In genomic region chr2:25324905-25325592, GRCh38 we compare ENCODE assay signal across 8 cellular contexts. TPM values are rescaled to one million over a fixed set of nuclear protein-coding genes. Genes with fewer than 3 reads are reported as not detected.
DNase-seq lines count a peak whose midpoint lies in the region; ATAC-seq and TF ChIP-seq lines count a peak whose summit lies in the region.

No MANE protein-coding gene starts in this region.

- TF ChIP-seq CTCF in gastroesophageal sphincter (IDR thresholded peaks at IDR 0.05), result peak in 1 of 4 experiments; percentile 12
- TF ChIP-seq CTCF in Peyer's patch (IDR thresholded peaks at IDR 0.05), result no peak

- peaks cover 61% of the 10 kb centered on the region for H3K36me3 Mint-ChIP-seq in activated CD4-positive, alpha-beta T cell treated with anti-CD3 and anti-CD28 coated beads, Interleukin-2, amount 10 ng/mL, durations not matched to agents 24 days and 14 days (ENCODE audit: low read depth)

- DNase-seq in Daoy (ENCODE audit: low read depth), result peak; percentile 50
- no peak for DNase-seq in activated CD4-positive, alpha-beta T cell treated with anti-CD3 and anti-CD28 coated beads, Interleukin-2, amount 10 ng/mL, durations not matched to agents 24 days and 14 days
- no peak for DNase-seq in NCI-H2081 (lab: John Stamatoyannopoulos, UW)
- DNase-seq in NCI-H1436 treated with DMSO at 0.1 percent for 48 hours (lab: John Stamatoyannopoulos, UW), result no peak
- no peak for DNase-seq in Peyer's patch

- H3K27ac ChIP-seq in gastroesophageal sphincter, result peak overlapping the region in 3 of 4 donors; percentile 67 to 78 (median 70)
- peak overlapping the region; percentile 3 for H3K27ac ChIP-seq in skeletal muscle tissue (ENCODE audit: low read depth, low read length)
- H3K27ac ChIP-seq in Peyer's patch, result peak overlapping the region in 1 of 4 donors; percentile 24

- no peaks in the 10 kb centered on the region for H3K27me3 Mint-ChIP-seq in activated CD4-positive, alpha-beta T cell treated with anti-CD3 and anti-CD28 coated beads, Interleukin-2, amount 10 ng/mL, durations not matched to agents 24 days and 14 days

- H3K9ac ChIP-seq in skeletal muscle tissue (ENCODE audit: low read depth in 1 of 3, low read length in 3 of 3), result peak overlapping the region in 2 of 3 donors; percentile 10 to 48

- peaks cover 0 to 12% of the 10 kb centered on the region in 2 donors for H3K36me3 ChIP-seq in gastroesophageal sphincter
- H3K36me3 ChIP-seq in skeletal muscle tissue (ENCODE audit: control insufficient read depth in 3 of 3, insufficient read depth in 3 of 3, low read length in 3 of 3), result peaks cover 0 to 6% (median 5%) of the 10 kb centered on the region in 3 donors
- no peaks in the 10 kb centered on the region for H3K36me3 ChIP-seq in Peyer's patch

- H3K4me1 ChIP-seq in gastroesophageal sphincter (peaks cover 0 to 76% (median 33%) of the 10 kb centered on the region in 3 donors), skeletal muscle tissue (ENCODE audit: control insufficient read depth in 3 of 3, insufficient read depth in 3 of 3, low read length in 3 of 3) (peaks cover 45 to 58% (median 58%) of the 10 kb centered on the region in 3 donors), Peyer's patch (peaks cover 0 to 13% (median 0%) of the 10 kb centered on the region in 4 donors)

- no peak for TF ChIP-seq POLR2A in gastroesophageal sphincter (IDR thresholded peaks at IDR 0.05)
- TF ChIP-seq POLR2A in Peyer's patch (IDR thresholded peaks at IDR 0.05), result no peak

- no peak for TF ChIP-seq EP300 in gastroesophageal sphincter (IDR thresholded peaks at IDR 0.05)

- peaks cover 51% of the 10 kb centered on the region for H3K4me1 Mint-ChIP-seq in activated CD4-positive, alpha-beta T cell treated with anti-CD3 and anti-CD28 coated beads, Interleukin-2, amount 10 ng/mL, durations not matched to agents 24 days and 14 days

- H3K9me3 ChIP-seq in gastroesophageal sphincter (peaks cover 0 to 12% (median 0%) of the 10 kb centered on the region in 3 donors), skeletal muscle tissue (ENCODE audit: control insufficient read depth in 3 of 3, low read length in 3 of 3) (peaks cover 0 to 5% (median 0%) of the 10 kb centered on the region in 3 donors), Peyer's patch (peaks cover 0 to 8% (median 2%) of the 10 kb centered on the region in 4 donors)

- H3K4me3 ChIP-seq in gastroesophageal sphincter (no peak overlapping the region), skeletal muscle tissue (ENCODE audit: low read length in 3 of 3) (no peak overlapping the region), Peyer's patch (no peak overlapping the region)

- peak overlapping the region; percentile 30 for H3K27ac Mint-ChIP-seq in activated CD4-positive, alpha-beta T cell treated with anti-CD3 and anti-CD28 coated beads, Interleukin-2, amount 10 ng/mL, durations not matched to agents 24 days and 14 days

- H3K27me3 ChIP-seq in gastroesophageal sphincter (no peaks in the 10 kb centered on the region), skeletal muscle tissue (ENCODE audit: control insufficient read depth in 3 of 3, insufficient read depth in 3 of 3, low read length in 3 of 3) (no peaks in the 10 kb centered on the region), Peyer's patch (no peaks in the 10 kb centered on the region)

- intact Hi-C loops in activated CD4-positive, alpha-beta T cell treated with anti-CD3 and anti-CD28 coated beads, Interleukin-2, amount 10 ng/mL, durations not matched to agents 24 days and 14 days (cut with micrococcal nuclease), result no loop called here

- ATAC-seq in gastroesophageal sphincter, result peak; percentile 85
- ATAC-seq in GM21447 (IDR thresholded peaks at IDR 0.05; ENCODE audit: unreplicated experiment), result no peak

- H3K9me3 Mint-ChIP-seq in activated CD4-positive, alpha-beta T cell treated with anti-CD3 and anti-CD28 coated beads, Interleukin-2, amount 10 ng/mL, durations not matched to agents 24 days and 14 days, result peaks cover 9% of the 10 kb centered on the region

- WGBS in gastroesophageal sphincter (ENCODE audit: low coverage in 1 of 2), 2 donors, result 38 to 41% methylated on average over 4 to 7 of the region's 16 CpGs

- H3K4me3 Mint-ChIP-seq in activated CD4-positive, alpha-beta T cell treated with anti-CD3 and anti-CD28 coated beads, Interleukin-2, amount 10 ng/mL, durations not matched to agents 24 days and 14 days, result peak overlapping the region; percentile 22

RNA-seq across cellular contexts. Expression of gene DNMT3A, which starts 16.7 kb away (rescaled TPM):
- total RNA-seq in Daoy (2014; rRNA removed; shearing (Covaris generic)), result 17.7 and 19.3 TPM in 2 replicates
- total RNA-seq in activated CD4-positive, alpha-beta T cell treated with anti-CD3 and anti-CD28 coated beads, Interleukin-2, amount 10 ng/mL, durations not matched to agents 24 days and 14 days, result 97.4 and 102 TPM in 2 replicates
- total RNA-seq in gastroesophageal sphincter (10 to 100 TPM; 14.7 to 40.2 (median 18.3) TPM), skeletal muscle tissue (62.1 TPM), Peyer's patch (100 to 1,000 TPM in 1 of 4 donors, 10 to 100 TPM in 3; 10.7 to 126 (median 27.7) TPM)
